ENCODE assay signal across 22 cellular contexts in genomic region chr3:134229038-134229437, GRCh38.
"Had no signal": no experiment of that assay in that cellular context is flagged by ENCODE, and none has a peak within 500 bp of the region (broad histone marks: within the 10 kb centered on the region; RNA-seq: fewer than 3 reads in every experiment).

No MANE protein-coding gene starts in this region.

- H3K27me3 ChIP-seq: esophagus muscularis mucosa, gastroesophageal sphincter, neutrophil, sigmoid colon, tibial artery, upper lobe of right lung, vagina had no signal

- H3K4me3 ChIP-seq: esophagus muscularis mucosa, gastroesophageal sphincter, left ventricle myocardium inferior, lower lobe of right lung, sigmoid colon, skin epidermis, tibial artery, upper lobe of right lung, vagina had no signal

- H3K9me3 Mint-ChIP-seq: effector memory CD8-positive, alpha-beta T cell; memory B cell; naive thymus-derived CD4-positive, alpha-beta T cell had no signal

- H3K27me3 Mint-ChIP-seq: dendritic cell treated with granulocyte-macrophage colony-stimulating factor and Interleukin-4, amounts not matched to agents 40 ng/mL and 50 ng/mL, for 4 days; effector memory CD8-positive, alpha-beta T cell; memory B cell had no signal

- H3K27ac ChIP-seq: epithelial cell of prostate, esophagus muscularis mucosa, gastroesophageal sphincter, left ventricle myocardium inferior, lower lobe of right lung, neutrophil, sigmoid colon, skin epidermis, tibial artery, upper lobe of right lung, vagina had no signal

- FAIRE-seq: colon had no signal

- ATAC-seq: effector memory CD8-positive, alpha-beta T cell; gastroesophageal sphincter; left cardiac atrium; lower lobe of right lung; naive thymus-derived CD4-positive, alpha-beta T cell; stimulated activated naive CD8-positive, alpha-beta T cell treated with anti-CD3 and anti-CD28 coated beads, Interleukin-15, Interleukin-2, amounts not matched to agents 100 U/mL and 50 U/mL, for 24 hours; upper lobe of right lung had no signal

- H3K9me3 ChIP-seq: esophagus muscularis mucosa, gastroesophageal sphincter, left ventricle myocardium inferior, lower lobe of right lung, neutrophil, sigmoid colon, tibial artery, upper lobe of right lung, vagina had no signal

- DNase-seq: effector memory CD8-positive, alpha-beta T cell; glutamatergic neuron; kidney; left cardiac atrium; left ventricle myocardium inferior; lower lobe of right lung; naive thymus-derived CD4-positive, alpha-beta T cell; sigmoid colon; stimulated activated CD4-positive, alpha-beta T cell treated with anti-CD3 and anti-CD28 coated beads, Interleukin-2, amount 100 ng/mL, for 24 hours; stimulated activated CD4-positive, alpha-beta T cell treated with anti-CD3 and anti-CD28 coated beads, Interleukin-4, amount 100 ng/mL, for 4 hours; stimulated activated naive CD8-positive, alpha-beta T cell treated with anti-CD3 and anti-CD28 coated beads, Interleukin-15, Interleukin-2, amounts not matched to agents 100 U/mL and 50 U/mL, for 24 hours; tibial artery; upper lobe of right lung had no signal

- H3K36me3 ChIP-seq: esophagus muscularis mucosa, gastroesophageal sphincter, left ventricle myocardium inferior, lower lobe of right lung, neutrophil, sigmoid colon, tibial artery, upper lobe of right lung, vagina had no signal

- H3K4me3 Mint-ChIP-seq: dendritic cell treated with granulocyte-macrophage colony-stimulating factor and Interleukin-4, amounts not matched to agents 40 ng/mL and 50 ng/mL, for 4 days; memory B cell; naive thymus-derived CD4-positive, alpha-beta T cell had no signal

- H3K27ac Mint-ChIP-seq: dendritic cell treated with granulocyte-macrophage colony-stimulating factor and Interleukin-4, amounts not matched to agents 40 ng/mL and 50 ng/mL, for 4 days; effector memory CD8-positive, alpha-beta T cell; memory B cell had no signal
